In genomic region chr13:46551410-46552301, GRCh38 we compare ENCODE assay signal across 8 cellular contexts. TPM values are rescaled to one million over a fixed set of nuclear protein-coding genes. Genes with fewer than 3 reads are reported as not detected.
A peak's percentile ranks its signal among the peaks of the same experiment; 100 is the strongest.
DNase-seq lines count a peak whose midpoint lies in the region; ATAC-seq lines count a peak whose summit lies in the region.

No MANE protein-coding gene starts in this region.

- DNase-seq in AG20443 (ENCODE audit: low spot score), result peak; percentile 74
- DNase-seq in H7, result peak; percentile 71
- peak; percentile 59 to 95 for DNase-seq in NCI-H526 (lab: John Stamatoyannopoulos, UW)
- DNase-seq in activated CD8-positive, alpha-beta memory T cell treated with anti-CD3 and anti-CD28 coated beads for 1 hour (ENCODE audit: extremely low read depth in 1 of 2, low read depth in 1 of 2), result peak; percentile 29 to 52
- peak; percentile 43 for DNase-seq in stimulated activated CD8-positive, alpha-beta memory T cell treated with anti-CD3 and anti-CD28 coated beads, Interleukin-15, amount 100 ng/mL, for 1 hour (ENCODE audit: low read depth)

- H3K36me3 ChIP-seq in H7 (replicated peaks; ENCODE audit: control insufficient read depth, insufficient read depth, low read length) (no peaks in the 10 kb centered on the region), endocrine pancreas (ENCODE audit: control insufficient read depth, insufficient read depth, low read length) (no peaks in the 10 kb centered on the region), mesodermal cell (ENCODE audit: control insufficient read depth, insufficient read depth, low read length) (no peaks in the 10 kb centered on the region)

- WGBS in mesodermal cell (ENCODE audit: insufficient coverage in 2 of 2), 2 experiments, result 44 to 50% methylated on average over 10 to 18 of the region's 22 CpGs

- H3K9me3 ChIP-seq in endocrine pancreas (ENCODE audit: control insufficient read depth, low read length) (no peaks in the 10 kb centered on the region), mesodermal cell (ENCODE audit: control insufficient read depth, low read length) (no peaks in the 10 kb centered on the region)

- H3K4me3 ChIP-seq in H7 (ENCODE audit: insufficient read depth, low read depth, low read length) (peak overlapping the region; percentile 90; the same call in 1 of the 2 replicates), endocrine pancreas (ENCODE audit: control insufficient read depth, insufficient read depth, low read length) (peak overlapping the region; percentile 68), mesodermal cell (ENCODE audit: extremely low read depth, insufficient read depth, low read length, poor library complexity, severe bottlenecking) (peak overlapping the region; percentile 98)

- no peak for ATAC-seq in GM18867 (IDR thresholded peaks at IDR 0.05; ENCODE audit: unreplicated experiment)

- H3K4me1 ChIP-seq in endocrine pancreas (ENCODE audit: control insufficient read depth, insufficient read depth, low read length) (peaks cover 5% of the 10 kb centered on the region), mesodermal cell (ENCODE audit: control insufficient read depth, insufficient read depth, low read length, poor library complexity, severe bottlenecking) (peaks cover 18% of the 10 kb centered on the region)

- no peak overlapping the region for H3K9ac ChIP-seq in endocrine pancreas (ENCODE audit: control insufficient read depth, insufficient read depth, low read length)

- peaks cover 5% of the 10 kb centered on the region; the same call in 1 of the 2 replicates for H3K27me3 ChIP-seq in H7 (ENCODE audit: control insufficient read depth, insufficient read depth, low read length)
- no peaks in the 10 kb centered on the region for H3K27me3 ChIP-seq in endocrine pancreas (ENCODE audit: control insufficient read depth, insufficient read depth, low read length)

- no peak overlapping the region for H3K27ac ChIP-seq in mesodermal cell (ENCODE audit: low read depth, low read length, severe bottlenecking)

RNA-seq across cellular contexts. Expression of gene LRCH1, which starts 1.3 kb away (rescaled TPM):
- total RNA-seq in H7 (2014; rRNA removed; shearing (Covaris generic)), result 3.2 and 6.2 TPM in 2 replicates
- polyA plus RNA-seq in mesodermal cell (2013, experiment 1 of 2), result 18.0 TPM
- polyA plus RNA-seq in mesodermal cell (2013, experiment 2 of 2), result 18.1 TPM
